1 cellular context compared by ENCODE assay signal in genomic region chr21:25080161-25080560, GRCh38.
TF ChIP-seq lines count a peak whose summit lies in the region.

No MANE protein-coding gene starts in this region.

TF ChIP-seq in SK-N-SH, 30 proteins besides CTCF, POLR2A, EP300 and RAD21 (continued from another document):
- TF ChIP-seq USF1 (IDR thresholded peaks at IDR 0.05; ENCODE audit: borderline replicate concordance, low read depth): no peak
